In genomic region chr1:226708967-226709396, GRCh38 we compare ENCODE assay signal across 9 cellular contexts. TPM values are rescaled to one million over a fixed set of nuclear protein-coding genes. Genes with fewer than 3 reads are reported as not detected.
A peak's percentile ranks its signal among the peaks of the same experiment; 100 is the strongest.
DNase-seq lines count a peak whose midpoint lies in the region; ATAC-seq and TF ChIP-seq lines count a peak whose summit lies in the region.
"Had no signal": no experiment of that assay in that cellular context is flagged by ENCODE, and none has a peak within 500 bp of the region (broad histone marks: within the 10 kb centered on the region; RNA-seq: fewer than 3 reads in every experiment).

No MANE protein-coding gene starts in this region.

- H3K4me1 Mint-ChIP-seq in activated CD4-positive, alpha-beta T cell treated with anti-CD3 and anti-CD28 coated beads for 36 hours, result peaks cover 96% of the 10 kb centered on the region
- H3K4me1 Mint-ChIP-seq in activated CD8-positive, alpha-beta T cell treated with anti-CD3 and anti-CD28 coated beads, Interleukin-2, amount 10 ng/mL, durations not matched to agents 7 days and 5 days (ENCODE audit: low read depth), result peaks cover 77% of the 10 kb centered on the region
- peaks cover 47% of the 10 kb centered on the region for H3K4me1 Mint-ChIP-seq in glutamatergic neuron (ENCODE audit: low read depth, unreplicated experiment)
- no peaks in the 10 kb centered on the region for H3K4me1 Mint-ChIP-seq in Caco-2 (ENCODE audit: low read depth, unreplicated experiment)

- peak overlapping the region; percentile 100 for H3K27ac Mint-ChIP-seq in activated CD4-positive, alpha-beta T cell treated with anti-CD3 and anti-CD28 coated beads for 36 hours
- H3K27ac Mint-ChIP-seq in activated CD8-positive, alpha-beta T cell treated with anti-CD3 and anti-CD28 coated beads, Interleukin-2, amount 10 ng/mL, durations not matched to agents 7 days and 5 days, result peak overlapping the region; percentile 80
- H3K27ac Mint-ChIP-seq in glutamatergic neuron (ENCODE audit: unreplicated experiment) (peak overlapping the region; percentile 96), Caco-2 (ENCODE audit: unreplicated experiment) (no peak overlapping the region)

- intact Hi-C loops in activated CD4-positive, alpha-beta T cell treated with anti-CD3 and anti-CD28 coated beads for 36 hours (cut with DNase I, micrococcal nuclease), result no loop called here
- intact Hi-C loops in Caco-2 (cut with micrococcal nuclease; ENCODE audit: unreplicated experiment), result no loop called here

- ATAC-seq in activated CD4-positive, alpha-beta T cell treated with anti-CD3 and anti-CD28 coated beads for 36 hours, result peak; percentile 2
- ATAC-seq in activated CD8-positive, alpha-beta T cell treated with anti-CD3 and anti-CD28 coated beads, Interleukin-2, amount 10 ng/mL, durations not matched to agents 7 days and 5 days, result no peak

- H3K9me3 ChIP-seq in suprapubic skin (no peaks in the 10 kb centered on the region), Caco-2 (no peaks in the 10 kb centered on the region)

- POLR2A ChIA-PET in activated CD4-positive, alpha-beta T cell treated with anti-CD3 and anti-CD28 coated beads for 36 hours (lab: Charles Lee), result interaction anchor here (0.9 to 1.0 kb wide), 2 partner anchors 14 to 24 kb away, joined by 3 to 4 read pairs; no protein-coding TSS in a partner anchor
- POLR2A ChIA-PET in activated CD8-positive, alpha-beta T cell treated with anti-CD3 and anti-CD28 coated beads, Interleukin-2, amount 10 ng/mL, durations not matched to agents 7 days and 5 days (lab: Charles Lee), result interaction anchor here (1.0 kb wide), 1 partner anchor 22 kb away, joined by 4 read pairs; no protein-coding TSS in a partner anchor
- POLR2A ChIA-PET in Caco-2 (lab: Charles Lee), result no interaction called here

- H3K36me3 ChIP-seq in suprapubic skin, result no peaks in the 10 kb centered on the region
- no peaks in the 10 kb centered on the region for H3K36me3 ChIP-seq in Caco-2 (ENCODE audit: control insufficient read depth, insufficient read depth, low read length)

- H3K27me3 Mint-ChIP-seq in activated CD4-positive, alpha-beta T cell treated with anti-CD3 and anti-CD28 coated beads for 36 hours, result no peaks in the 10 kb centered on the region
- H3K27me3 Mint-ChIP-seq in activated CD8-positive, alpha-beta T cell treated with anti-CD3 and anti-CD28 coated beads, Interleukin-2, amount 10 ng/mL, durations not matched to agents 7 days and 5 days (ENCODE audit: low read depth), result no peaks in the 10 kb centered on the region
- H3K27me3 Mint-ChIP-seq in glutamatergic neuron (ENCODE audit: unreplicated experiment) (peaks cover 17% of the 10 kb centered on the region), Caco-2 (ENCODE audit: insufficient read depth, unreplicated experiment) (no peaks in the 10 kb centered on the region)

- peak; percentile 49 for DNase-seq in activated CD4-positive, alpha-beta T cell treated with anti-CD3 and anti-CD28 coated beads for 36 hours
- DNase-seq in activated CD4-positive, alpha-beta T cell treated with anti-CD3 and anti-CD28 coated beads, Interleukin-2, amount 50 U/mL, for 1 hour, result no peak
- no peak for DNase-seq in activated CD8-positive, alpha-beta T cell treated with anti-CD3 and anti-CD28 coated beads, Interleukin-2, amount 10 ng/mL, durations not matched to agents 7 days and 5 days
- DNase-seq in glutamatergic neuron, result peak; percentile 51
- peak in 1 of 2 donors; percentile 74 for DNase-seq in suprapubic skin (ENCODE audit: low spot score in 2 of 2)
- DNase-seq in Caco-2, result no peak
- no peak for DNase-seq in DMS153 treated with DMSO at 0.1 percent for 48 hours (lab: John Stamatoyannopoulos, UW; ENCODE audit: unreplicated experiment)
- no peak for DNase-seq in SHP77 (lab: John Stamatoyannopoulos, UW)
- DNase-seq: NCI-H1105 had no signal

- BruUV-seq in Caco-2 (replicated peaks; lab: Mats Ljungman, UMichigan), result no TSS peak

- H3K27me3 ChIP-seq in suprapubic skin (no peaks in the 10 kb centered on the region), Caco-2 (replicated peaks; ENCODE audit: control insufficient read depth, insufficient read depth, low read length) (no peaks in the 10 kb centered on the region)

- no peak for TF ChIP-seq CTCF in glutamatergic neuron (IDR thresholded peaks at IDR 0.05; ENCODE audit: partially characterized antibody, unreplicated experiment)
- TF ChIP-seq CTCF in suprapubic skin (IDR thresholded peaks at IDR 0.05), result no peak
- no peak for TF ChIP-seq CTCF in Caco-2 (IDR thresholded peaks at IDR 0.05; ENCODE audit: insufficient read depth in 1 of 2, low read depth in 1 of 2, low read length in 1 of 2, severe bottlenecking in 1 of 2, unreplicated experiment in 1 of 2)

- no peak for TF ChIP-seq EP300 in suprapubic skin (IDR thresholded peaks at IDR 0.05)

- TF ChIP-seq POLR2A in suprapubic skin (IDR thresholded peaks at IDR 0.05), result no peak

- H3K27ac ChIP-seq in suprapubic skin, result peak overlapping the region; percentile 81

- H3K4me1 ChIP-seq in suprapubic skin, result peaks cover 45% of the 10 kb centered on the region
- H3K4me1 ChIP-seq in Caco-2, result no peaks in the 10 kb centered on the region

- CTCF ChIA-PET in activated CD4-positive, alpha-beta T cell treated with anti-CD3 and anti-CD28 coated beads for 36 hours (lab: Charles Lee), result interaction anchor here (0.8 to 4.2 kb wide), 7 partner anchors 8 to 43 kb away, joined by 3 to 27 read pairs (median 5); no protein-coding TSS in a partner anchor
- CTCF ChIA-PET in activated CD8-positive, alpha-beta T cell treated with anti-CD3 and anti-CD28 coated beads, Interleukin-2, amount 10 ng/mL, durations not matched to agents 7 days and 5 days (lab: Charles Lee), result interaction anchor here (1.1 to 7.6 kb wide), 7 partner anchors 10 to 119 kb away, joined by 3 to 89 read pairs (median 4); partner anchors contain the start of gene ITPKB
- CTCF ChIA-PET in Caco-2 (lab: Charles Lee), result no interaction called here

- WGBS in suprapubic skin, result 33% methylated on average over 4 of the region's 5 CpGs

- peak overlapping the region; percentile 34 for H3K4me3 Mint-ChIP-seq in activated CD4-positive, alpha-beta T cell treated with anti-CD3 and anti-CD28 coated beads for 36 hours
- H3K4me3 Mint-ChIP-seq in activated CD8-positive, alpha-beta T cell treated with anti-CD3 and anti-CD28 coated beads, Interleukin-2, amount 10 ng/mL, durations not matched to agents 7 days and 5 days, result no peak overlapping the region
- H3K4me3 Mint-ChIP-seq in glutamatergic neuron (ENCODE audit: unreplicated experiment) (no peak overlapping the region), Caco-2 (ENCODE audit: unreplicated experiment) (no peak overlapping the region)

- H3K9me3 Mint-ChIP-seq in activated CD4-positive, alpha-beta T cell treated with anti-CD3 and anti-CD28 coated beads for 36 hours (ENCODE audit: low read depth), result peaks cover 1% of the 10 kb centered on the region
- H3K9me3 Mint-ChIP-seq in activated CD8-positive, alpha-beta T cell treated with anti-CD3 and anti-CD28 coated beads, Interleukin-2, amount 10 ng/mL, durations not matched to agents 7 days and 5 days (ENCODE audit: insufficient read depth), result peaks cover 6% of the 10 kb centered on the region
- H3K9me3 Mint-ChIP-seq in glutamatergic neuron (ENCODE audit: unreplicated experiment) (peaks cover 17% of the 10 kb centered on the region), Caco-2 (ENCODE audit: unreplicated experiment) (no peaks in the 10 kb centered on the region)

- no peak overlapping the region for H3K4me3 ChIP-seq in suprapubic skin
- H3K4me3 ChIP-seq in Caco-2 (ENCODE audit: low read depth, low read length), result no peak overlapping the region

- H3K36me3 Mint-ChIP-seq in activated CD4-positive, alpha-beta T cell treated with anti-CD3 and anti-CD28 coated beads for 36 hours (ENCODE audit: low read depth), result peaks cover 44% of the 10 kb centered on the region
- peaks cover 58% of the 10 kb centered on the region for H3K36me3 Mint-ChIP-seq in activated CD8-positive, alpha-beta T cell treated with anti-CD3 and anti-CD28 coated beads, Interleukin-2, amount 10 ng/mL, durations not matched to agents 7 days and 5 days (ENCODE audit: low read depth)
- H3K36me3 Mint-ChIP-seq in glutamatergic neuron (ENCODE audit: unreplicated experiment) (peaks cover 4% of the 10 kb centered on the region), Caco-2 (ENCODE audit: insufficient read depth, unreplicated experiment) (no peaks in the 10 kb centered on the region)

RNA-seq across cellular contexts. Expression of gene ITPKB, which starts 30.1 kb away (rescaled TPM):
- 10 to 100 TPM; 31.0 to 31.9 TPM for total RNA-seq in activated CD4-positive, alpha-beta T cell treated with anti-CD3 and anti-CD28 coated beads for 36 hours
- 10 to 100 TPM; 47.0 to 47.4 TPM for total RNA-seq in activated CD8-positive, alpha-beta T cell treated with anti-CD3 and anti-CD28 coated beads, Interleukin-2, amount 10 ng/mL, durations not matched to agents 7 days and 5 days
- 0.34 TPM for total RNA-seq in glutamatergic neuron (ENCODE audit: unreplicated experiment)
- 10 to 100 TPM; 31.0 to 39.0 (median 35.3) TPM for total RNA-seq in suprapubic skin
- total RNA-seq in Caco-2 (2022), result 4.4 and 5.2 TPM in 2 replicates

Comparison
In these comparisons a context has a peak if more than half of its experiments do, and no peak if none do; other contexts are left out.
1. DNase-seq: peak in activated CD4-positive, alpha-beta T cell treated with anti-CD3 and anti-CD28 coated beads for 36 hours (single experiment) and glutamatergic neuron (single experiment); none in activated CD4-positive, alpha-beta T cell treated with anti-CD3 and anti-CD28 coated beads, Interleukin-2, amount 50 U/mL, for 1 hour (single experiment), activated CD8-positive, alpha-beta T cell treated with anti-CD3 and anti-CD28 coated beads, Interleukin-2, amount 10 ng/mL, durations not matched to agents 7 days and 5 days (single experiment), Caco-2 (0 of 2), DMS153 treated with DMSO at 0.1 percent for 48 hours (single experiment) and SHP77 (0 of 2).